8 cellular contexts compared by ENCODE assay signal in genomic region chr12:4849024-4849594, GRCh38.
A peak's percentile ranks its signal among the peaks of the same experiment; 100 is the strongest.
DNase-seq lines count a peak whose midpoint lies in the region; ATAC-seq and TF ChIP-seq lines count a peak whose summit lies in the region.

No MANE protein-coding gene starts in this region.

- no peak overlapping the region for H3K27ac Mint-ChIP-seq in Caco-2 (ENCODE audit: unreplicated experiment)

- no peak overlapping the region for H2AFZ ChIP-seq in smooth muscle cell (ENCODE audit: low read depth)

- H3K4me2 ChIP-seq in smooth muscle cell = no peak overlapping the region

- H3K9me3 Mint-ChIP-seq in Caco-2 (ENCODE audit: unreplicated experiment) = no peaks in the 10 kb centered on the region

- no peaks in the 10 kb centered on the region for H3K36me3 Mint-ChIP-seq in Caco-2 (ENCODE audit: insufficient read depth, unreplicated experiment)

- H3F3A ChIP-seq in smooth muscle cell (ENCODE audit: low read depth) = no peaks in the 10 kb centered on the region

- H3K4me1 Mint-ChIP-seq in Caco-2 (ENCODE audit: low read depth, unreplicated experiment) = no peaks in the 10 kb centered on the region

- 58% methylated on average over 12 of the region's 12 CpGs for WGBS in smooth muscle cell (ENCODE audit: low lambda C conversion rate)

- H3K27me3 ChIP-seq in Caco-2 (replicated peaks; ENCODE audit: control insufficient read depth, insufficient read depth, low read length) (no peaks in the 10 kb centered on the region; the same call in 1 of the 2 replicates), smooth muscle cell (ENCODE audit: low read depth) (no peaks in the 10 kb centered on the region)

- no peak overlapping the region for H3K4me3 ChIP-seq in Caco-2 (ENCODE audit: low read depth, low read length)
- no peak overlapping the region for H3K4me3 ChIP-seq in fibroblast of mammary gland (ENCODE audit: control insufficient read depth, low read depth, low read length)
- no peak overlapping the region for H3K4me3 ChIP-seq in smooth muscle cell

- peak in 1 of 2 experiments; percentile 22 for DNase-seq in Caco-2
- peak; percentile 48 for DNase-seq in GM20000 (ENCODE audit: low spot score)
- peak; percentile 39 for DNase-seq in RPMI8226
- DNase-seq in fibroblast of mammary gland (ENCODE audit: low read depth) = peak; percentile 60
- DNase-seq in smooth muscle cell (lab: John Stamatoyannopoulos, UW; ENCODE audit: unreplicated experiment) = no peak
- DNase-seq in effector CD4-positive, alpha-beta T cell = no peak
- DNase-seq in stimulated activated naive CD8-positive, alpha-beta T cell treated with anti-CD3 and anti-CD28 coated beads, Interleukin-15, Interleukin-2, amounts not matched to agents 100 U/mL and 50 U/mL, for 24 hours = no peak

- BruUV-seq in Caco-2 (replicated peaks; lab: Mats Ljungman, UMichigan) = no TSS peak

- H3K79me2 ChIP-seq in smooth muscle cell (ENCODE audit: low read depth) = no peaks in the 10 kb centered on the region

- H3K4me3 Mint-ChIP-seq in Caco-2 (ENCODE audit: unreplicated experiment) = no peak overlapping the region

- POLR2A ChIA-PET in Caco-2 (lab: Charles Lee) = interaction anchor here (0.6 to 0.7 kb wide), 2 partner anchors 126 to 161 kb away, joined by 6 to 11 read pairs; no protein-coding TSS in a partner anchor

- H3K4me1 ChIP-seq in Caco-2 (no peaks in the 10 kb centered on the region), smooth muscle cell (ENCODE audit: low read depth) (no peaks in the 10 kb centered on the region)

- no peak overlapping the region for H3K9ac ChIP-seq in smooth muscle cell (ENCODE audit: low read depth)

- intact Hi-C loops in Caco-2 (cut with micrococcal nuclease; ENCODE audit: unreplicated experiment) = no loop called here

- H3K36me3 ChIP-seq in Caco-2 (ENCODE audit: control insufficient read depth, insufficient read depth, low read length) (no peaks in the 10 kb centered on the region), smooth muscle cell (ENCODE audit: low read depth) (no peaks in the 10 kb centered on the region)

- TF ChIP-seq CTCF in Caco-2 (IDR thresholded peaks at IDR 0.05; ENCODE audit: insufficient read depth in 1 of 2, low read depth in 1 of 2, low read length in 1 of 2, severe bottlenecking in 1 of 2, unreplicated experiment in 1 of 2) = peak; percentile 79 to 93
- TF ChIP-seq CTCF in GM20000 (IDR thresholded peaks at IDR 0.05; ENCODE audit: extremely low read depth, missing control alignments) = peak; percentile 26
- peak; percentile 92 for TF ChIP-seq CTCF in fibroblast of mammary gland (conservative IDR thresholded peaks at IDR 0.05; ENCODE audit: control insufficient read depth, insufficient read depth, low read depth, low read length)
- peak; percentile 84 for TF ChIP-seq CTCF in smooth muscle cell (IDR thresholded peaks at IDR 0.05; ENCODE audit: borderline replicate concordance, insufficient read depth, poor library complexity, severe bottlenecking)

- H3K27me3 Mint-ChIP-seq in Caco-2 (ENCODE audit: insufficient read depth, unreplicated experiment) = peaks cover 27% of the 10 kb centered on the region

- H4K20me1 ChIP-seq in smooth muscle cell (ENCODE audit: low read depth) = no peaks in the 10 kb centered on the region

- no peak for ATAC-seq in HG02623 (IDR thresholded peaks at IDR 0.05; ENCODE audit: unreplicated experiment)
- ATAC-seq in stimulated activated naive CD8-positive, alpha-beta T cell treated with anti-CD3 and anti-CD28 coated beads, Interleukin-15, Interleukin-2, amounts not matched to agents 100 U/mL and 50 U/mL, for 24 hours = no peak

- CTCF ChIA-PET in Caco-2 (lab: Charles Lee) = interaction anchor here (0.6 to 1.2 kb wide), 15 partner anchors 9 to 1458 kb away, joined by 3 to 12 read pairs (median 5); no protein-coding TSS in a partner anchor

- no peak overlapping the region for H3K27ac ChIP-seq in smooth muscle cell (ENCODE audit: low read depth)

- H3K9me3 ChIP-seq in Caco-2 = no peaks in the 10 kb centered on the region
- H3K9me3 ChIP-seq in smooth muscle cell (replicated peaks; ENCODE audit: low read depth) = no peaks in the 10 kb centered on the region

Comparison
In these comparisons a context has a peak if more than half of its experiments do, and no peak if none do; other contexts are left out.
1. DNase-seq: peak in GM20000 (single experiment), RPMI8226 (single experiment) and fibroblast of mammary gland (single experiment); none in smooth muscle cell (single experiment), effector CD4-positive, alpha-beta T cell (single experiment) and stimulated activated naive CD8-positive, alpha-beta T cell treated with anti-CD3 and anti-CD28 coated beads, Interleukin-15, Interleukin-2, amounts not matched to agents 100 U/mL and 50 U/mL, for 24 hours (single experiment).
2. CTCF ChIP-seq: peak in every context shown above with its lines; median percentile 92 in fibroblast of mammary gland; 86 in Caco-2; 84 in smooth muscle cell; 26 in GM20000.